ENCODE assay signal across 23 cellular contexts in genomic region chr10:43176271-43176670, GRCh38.
"Had no signal": no experiment of that assay in that cellular context is flagged by ENCODE, and none has a peak within 500 bp of the region (broad histone marks: within the 10 kb centered on the region; RNA-seq: fewer than 3 reads in every experiment).

No MANE protein-coding gene starts in this region.

- H3K4me3 ChIP-seq: coronary artery, hepatocyte, lung, psoas muscle, spleen, tibial artery, upper lobe of right lung, vagina had no signal

- H3K4me1 ChIP-seq: psoas muscle, tibial artery, vagina had no signal

- H3K27ac Mint-ChIP-seq: endodermal cell; nephron; stimulated activated memory B cell treated with anti-CD40 and anti-IgM and Interleukin-4, amounts not matched to agents 10 μg/mL and 1 μg/mL and 100 μg/mL, for 72 hours; stimulated activated naive CD8-positive, alpha-beta T cell treated with anti-CD3 and anti-CD28 coated beads, Interleukin-15, Interleukin-2, amounts not matched to agents 100 ng/mL and 50 ng/mL, for 24 hours had no signal

- H3K4me3 Mint-ChIP-seq: endodermal cell; nephron; stimulated activated memory B cell treated with anti-CD40 and anti-IgM and Interleukin-4, amounts not matched to agents 10 μg/mL and 1 μg/mL and 100 μg/mL, for 72 hours; stimulated activated naive CD8-positive, alpha-beta T cell treated with anti-CD3 and anti-CD28 coated beads, Interleukin-15, Interleukin-2, amounts not matched to agents 100 ng/mL and 50 ng/mL, for 24 hours had no signal

- DNase-seq: effector CD4-positive, alpha-beta T cell; endodermal cell; foreskin melanocyte; head of caudate nucleus; left colon; left ventricle myocardium superior; mesenchymal stem cell; naive B cell; psoas muscle; spleen; stimulated activated CD4-positive, alpha-beta T cell treated with anti-CD3 and anti-CD28 coated beads, Interleukin-15, amount 100 ng/mL, for 24 hours; stimulated activated CD4-positive, alpha-beta T cell treated with anti-CD3 and anti-CD28 coated beads, Interleukin-1b, Interleukin-23, amount 100 ng/mL, for 48 hours; stimulated activated CD4-positive, alpha-beta T cell treated with anti-CD3 and anti-CD28 coated beads, Interleukin-4, amount 100 ng/mL, for 24 hours; tibial artery; upper lobe of right lung had no signal

- H3K9me3 ChIP-seq: psoas muscle, tibial artery, upper lobe of right lung, vagina had no signal

- H3K27me3 Mint-ChIP-seq: naive B cell; stimulated activated memory B cell treated with anti-CD40 and anti-IgM and Interleukin-4, amounts not matched to agents 10 μg/mL and 1 μg/mL and 100 μg/mL, for 72 hours; stimulated activated naive CD8-positive, alpha-beta T cell treated with anti-CD3 and anti-CD28 coated beads, Interleukin-15, Interleukin-2, amounts not matched to agents 100 ng/mL and 50 ng/mL, for 24 hours had no signal

- H3K27ac ChIP-seq: coronary artery, hepatocyte, psoas muscle, tibial artery, upper lobe of right lung, vagina had no signal

- H3K4me2 ChIP-seq: hepatocyte had no signal

- H3K79me2 ChIP-seq: hepatocyte had no signal

- ATAC-seq: left ventricle myocardium superior; psoas muscle; sciatic nerve; stimulated activated memory B cell treated with anti-CD40 and anti-IgM and Interleukin-4, amounts not matched to agents 10 μg/mL and 1 μg/mL and 100 μg/mL, for 72 hours; upper lobe of right lung had no signal

- H3K27me3 ChIP-seq: hepatocyte, spleen, tibial artery, upper lobe of right lung, vagina had no signal

- H3K4me1 Mint-ChIP-seq: naive B cell; nephron; stimulated activated memory B cell treated with anti-CD40 and anti-IgM and Interleukin-4, amounts not matched to agents 10 μg/mL and 1 μg/mL and 100 μg/mL, for 72 hours had no signal
